Comparison of ENCODE assay signal across 17 cellular contexts in the genomic region with DNA sequence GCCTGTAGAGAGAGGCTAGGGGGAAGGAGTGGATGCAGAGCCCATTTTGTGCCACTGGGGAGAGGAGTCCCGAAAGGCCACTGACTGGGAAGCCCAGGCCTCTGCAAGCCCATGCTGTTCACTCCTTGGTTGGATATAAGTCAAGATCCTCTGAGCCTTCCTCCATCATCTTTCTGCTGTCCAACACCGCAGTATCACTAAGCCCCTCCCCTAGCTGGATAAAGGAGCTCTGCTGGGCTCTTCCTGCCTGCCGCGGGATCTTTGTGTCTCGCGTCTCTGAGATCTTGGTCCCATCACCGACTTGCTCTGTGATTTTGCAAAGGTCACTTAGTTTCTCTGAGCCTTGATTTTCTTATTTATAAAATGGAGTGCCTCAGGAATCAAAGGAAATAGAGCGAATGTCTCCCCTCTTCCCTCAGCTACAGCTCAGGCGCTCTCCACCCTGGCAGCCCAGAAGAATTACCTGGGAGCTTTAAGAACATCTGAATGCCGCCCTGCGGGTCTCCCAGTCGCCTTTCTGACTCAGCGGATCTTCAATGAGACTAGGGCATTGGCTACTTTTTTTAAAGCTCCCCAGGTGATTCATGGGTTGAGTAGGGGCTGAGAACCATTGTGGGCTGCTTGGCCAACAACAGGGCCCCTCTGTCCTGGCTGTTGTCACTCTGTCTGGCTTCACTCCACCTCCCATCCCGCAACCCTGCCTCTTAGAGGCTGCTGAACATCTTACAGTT. TPM values are rescaled to one million over a fixed set of nuclear protein-coding genes. Genes with fewer than 3 reads are reported as not detected.
DNase-seq lines count a peak whose midpoint lies in the region; TF ChIP-seq lines count a peak whose summit lies in the region.
"Had no signal": no experiment of that assay in that cellular context is flagged by ENCODE, and none has a peak within 500 bp of the region (broad histone marks: within the 10 kb centered on the region; RNA-seq: fewer than 3 reads in every experiment).

No MANE protein-coding gene starts in this region.

- WGBS in trophoblast cell (ENCODE audit: extremely low coverage, insufficient coverage, insufficient read length) = no CpG with 5 or more reads among the region's 14 CpGs
- 47 to 58% (median 54%) methylated on average over 14 of the region's 14 CpGs for WGBS in ovary, 3 donors

- H4K8ac ChIP-seq in trophoblast cell (ENCODE audit: low read depth, low read length) = no peak overlapping the region

- H3K79me2 ChIP-seq in trophoblast cell (ENCODE audit: control insufficient read depth, insufficient read depth, low read length, poor library complexity) = no peaks in the 10 kb centered on the region

- H3K9me3 ChIP-seq in iPS-18a (ENCODE audit: control insufficient read depth, low read depth, low read length) (no peaks in the 10 kb centered on the region), trophoblast cell (ENCODE audit: insufficient read depth, low read depth, low read length) (no peaks in the 10 kb centered on the region), ovary (no peaks in the 10 kb centered on the region)
- H3K9me3 ChIP-seq: BLaER1 treated with 17β-estradiol and CSF1 and Interleukin-3, amounts not matched to agents 10 nM and 100 nM; SJCRH30 had no signal

- no peak overlapping the region for H2BK5ac ChIP-seq in trophoblast cell (ENCODE audit: low read depth, low read length, poor library complexity)

- peaks cover 21% of the 10 kb centered on the region for H3K4me1 ChIP-seq in iPS-18a (ENCODE audit: control insufficient read depth, low read depth, low read length)
- peaks cover 0 to 2% of the 10 kb centered on the region in 2 experiments for H3K4me1 ChIP-seq in trophoblast cell (ENCODE audit: control insufficient read depth in 1 of 2, insufficient read depth in 2 of 2, low read length in 2 of 2)
- H3K4me1 ChIP-seq in ovary (ENCODE audit: insufficient read depth) = no peaks in the 10 kb centered on the region
- H3K4me1 ChIP-seq: BLaER1 treated with 17β-estradiol and CSF1 and Interleukin-3, amounts not matched to agents 10 nM and 100 nM; SJCRH30 had no signal

- no peak overlapping the region for H3K4ac ChIP-seq in trophoblast cell (ENCODE audit: low read depth, low read length)

- peak overlapping the region; percentile 36 for H3K4me2 ChIP-seq in trophoblast cell (ENCODE audit: low read length)
- H3K4me2 ChIP-seq: BLaER1 treated with 17β-estradiol and CSF1 and Interleukin-3, amounts not matched to agents 10 nM and 100 nM had no signal

- no peak for TF ChIP-seq EP300 in ovary (IDR thresholded peaks at IDR 0.05)

- no peaks in the 10 kb centered on the region for H3K79me1 ChIP-seq in trophoblast cell (ENCODE audit: low read length)

- H3K36me3 ChIP-seq in iPS-18a (ENCODE audit: control insufficient read depth, low read depth, low read length) = no peaks in the 10 kb centered on the region
- no peaks in the 10 kb centered on the region for H3K36me3 ChIP-seq in trophoblast cell (ENCODE audit: control insufficient read depth in 1 of 2, insufficient read depth in 2 of 2, low read length in 2 of 2)
- no peaks in the 10 kb centered on the region for H3K36me3 ChIP-seq in ovary
- H3K36me3 ChIP-seq: BLaER1 treated with 17β-estradiol and CSF1 and Interleukin-3, amounts not matched to agents 10 nM and 100 nM; SJCRH30 had no signal

- no peaks in the 10 kb centered on the region for H3K27me3 ChIP-seq in iPS-18a (ENCODE audit: control insufficient read depth, insufficient read depth, low read length)
- H3K27me3 ChIP-seq in trophoblast cell (ENCODE audit: insufficient read depth, low read length) = no peaks in the 10 kb centered on the region
- no peaks in the 10 kb centered on the region for H3K27me3 ChIP-seq in ovary
- H3K27me3 ChIP-seq: BLaER1 treated with 17β-estradiol and CSF1 and Interleukin-3, amounts not matched to agents 10 nM and 100 nM; SJCRH30 had no signal

- no peak for TF ChIP-seq CTCF in GM10266 (IDR thresholded peaks at IDR 0.05; ENCODE audit: control insufficient read depth, insufficient read depth, low read depth, missing control alignments)
- TF ChIP-seq CTCF in ovary (IDR thresholded peaks at IDR 0.05) = no peak

- TF ChIP-seq POLR2A in ovary (IDR thresholded peaks at IDR 0.05) = no peak

- H3K4me3 ChIP-seq in iPS-18a (ENCODE audit: low read length) = peak overlapping the region; percentile 59
- H3K4me3 ChIP-seq in trophoblast cell (ENCODE audit: low read depth, low read length) = no peak overlapping the region
- no peak overlapping the region for H3K4me3 ChIP-seq in ovary
- H3K4me3 ChIP-seq: BLaER1 treated with 17β-estradiol and CSF1 and Interleukin-3, amounts not matched to agents 10 nM and 100 nM; lung; SJCRH30 had no signal

- no peak overlapping the region for H3K23ac ChIP-seq in trophoblast cell (ENCODE audit: low read length)

- H2AK5ac ChIP-seq in trophoblast cell (ENCODE audit: low read length) = no peak overlapping the region

- intact Hi-C loops in ovary (cut with DNase I) = no loop called here

- no peak overlapping the region for H2BK120ac ChIP-seq in trophoblast cell (ENCODE audit: insufficient read depth, low read length, poor library complexity)

- H2BK12ac ChIP-seq in trophoblast cell (ENCODE audit: low read length) = no peak overlapping the region

- H2AFZ ChIP-seq in trophoblast cell (ENCODE audit: insufficient read depth, low read length, poor library complexity) = no peak overlapping the region

- H3K9ac ChIP-seq in iPS-18a (ENCODE audit: low read length) (peak overlapping the region; percentile 47), trophoblast cell (ENCODE audit: low read length) (no peak overlapping the region)
- H3K9ac ChIP-seq: BLaER1 treated with 17β-estradiol and CSF1 and Interleukin-3, amounts not matched to agents 10 nM and 100 nM had no signal

- H3K18ac ChIP-seq in trophoblast cell (ENCODE audit: low read length) = no peak overlapping the region

- no peak overlapping the region for H3K14ac ChIP-seq in trophoblast cell (ENCODE audit: low read length)

- DNase-seq in NCI-H82 (lab: John Stamatoyannopoulos, UW) = peak; percentile 70
- DNase-seq in NCI-H82 treated with DMSO at 0.1 percent for 48 hours (lab: John Stamatoyannopoulos, UW; ENCODE audit: unreplicated experiment) = no peak
- DNase-seq in amniotic epithelial cell (ENCODE audit: low read depth) = peak; percentile 13
- peak; percentile 35 to 45 for DNase-seq in trophoblast cell
- DNase-seq in GM10266 (ENCODE audit: extremely low spot score) = no peak
- DNase-seq in ovary = no peak
- no peak for DNase-seq in GM19238 (ENCODE audit: insufficient read length, low spot score)
- DNase-seq: activated CD4-positive, CD25-positive, alpha-beta regulatory T cell treated with anti-CD3 and anti-CD28 coated beads, Interleukin-2, amount 50 U/mL, for 72 hours; NCI-H187; stimulated activated naive CD4-positive, alpha-beta T cell treated with Interleukin-2 at 50 U/mL for 16 hours had no signal

- no peak overlapping the region for H4K91ac ChIP-seq in trophoblast cell (ENCODE audit: low read depth, low read length)

- no peak overlapping the region for H4K12ac ChIP-seq in trophoblast cell (ENCODE audit: low read depth, low read length)

- peak overlapping the region; percentile 55 for H3K27ac ChIP-seq in iPS-18a (ENCODE audit: low read length)
- no peak overlapping the region for H3K27ac ChIP-seq in trophoblast cell (ENCODE audit: low read depth, low read length)
- H3K27ac ChIP-seq in ovary = no peak overlapping the region
- H3K27ac ChIP-seq: BLaER1 treated with 17β-estradiol and CSF1 and Interleukin-3, amounts not matched to agents 10 nM and 100 nM; SJCRH30 had no signal

RNA-seq across cellular contexts. Expression of gene TMEM220, which starts 25.2 kb away (rescaled TPM):
- 2.3 and 2.8 TPM in 2 replicates for polyA plus RNA-seq in trophoblast cell (2013)
- 10 to 100 TPM in 3 of 7 donors, 1 to 10 TPM in 4; 5.4 to 14.1 (median 9.8) TPM for total RNA-seq in ovary
- polyA plus RNA-seq in ovary = 10 to 100 TPM in 1 of 2 donors, 1 to 10 TPM in 1; 8.4 to 11.0 TPM
- total RNA-seq: OCI-LY7 had no signal

RNA-seq across cellular contexts. Expression of gene TMEM238L, which starts 48.9 kb away (rescaled TPM):
- not detected in 2 replicates for polyA plus RNA-seq in trophoblast cell (2013)
- not detected for total RNA-seq in ovary
- polyA plus RNA-seq in ovary = not detected
- total RNA-seq: activated T-helper 2 cell treated with anti-CD3 and anti-CD28 coated beads, Interferon-gamma antibody, Interleukin-2, Interleukin-4, amounts not matched to agents 10 μg/mL and 5 μg/mL and 100 μg/mL, durations not matched to agents 14 hours and 24 hours and 36 hours; lung; OCI-LY7; renal cortical epithelial cell; SJCRH30 had no signal

RNA-seq across cellular contexts. Expression of gene ADPRM, which starts 57.6 kb away (rescaled TPM):
- 5.0 and 5.6 TPM in 2 replicates for polyA plus RNA-seq in trophoblast cell (2013)
- total RNA-seq in ovary = 10 to 100 TPM; 12.4 to 17.7 (median 13.0) TPM
- 10 to 100 TPM; 16.5 to 21.6 TPM for polyA plus RNA-seq in ovary

RNA-seq across cellular contexts. Expression of gene SCO1, which starts 57.7 kb away (rescaled TPM):
- polyA plus RNA-seq in trophoblast cell (2013) = 15.2 and 15.4 TPM in 2 replicates
- total RNA-seq in ovary = 10 to 100 TPM in 6 of 7 donors, 1 to 10 TPM in 1; 9.5 to 26.5 (median 20.7) TPM
- polyA plus RNA-seq in ovary = 10 to 100 TPM; 10.8 to 22.3 TPM

Comparison
In these comparisons a context has a peak if more than half of its experiments do, and no peak if none do; other contexts are left out.
1. DNase-seq: peak in NCI-H82 (single experiment), amniotic epithelial cell (single experiment) and trophoblast cell (2 of 2); none in NCI-H82 treated with DMSO at 0.1 percent for 48 hours (single experiment), GM10266 (single experiment), ovary (0 of 5) and GM19238 (single experiment).